Comparison of ENCODE assay signal across 9 cellular contexts in genomic region chr17:64411999-64412771, GRCh38. TPM values are rescaled to one million over a fixed set of nuclear protein-coding genes. Genes with fewer than 3 reads are reported as not detected.
DNase-seq lines count a peak whose midpoint lies in the region; ATAC-seq lines count a peak whose summit lies in the region.
"Had no signal": no experiment of that assay in that cellular context is flagged by ENCODE, and none has a peak within 500 bp of the region (broad histone marks: within the 10 kb centered on the region; RNA-seq: fewer than 3 reads in every experiment).

No MANE protein-coding gene starts in this region.

- H3K4me1 ChIP-seq in NT2/D1 (ENCODE audit: insufficient read depth, insufficient read length) (peaks cover 6% of the 10 kb centered on the region), esophagus (ENCODE audit: control insufficient read depth in 2 of 2, insufficient read depth in 2 of 2, low read length in 1 of 2) (peaks cover 0 to 3% of the 10 kb centered on the region in 2 donors), aorta (ENCODE audit: control insufficient read depth in 1 of 2, insufficient read depth in 2 of 2, low read length in 2 of 2) (no peaks in the 10 kb centered on the region)

- peak overlapping the region; percentile 54 for H3K9ac ChIP-seq in NT2/D1 (ENCODE audit: insufficient read length, low read depth)

- H3K27ac ChIP-seq in esophagus (ENCODE audit: low read depth in 2 of 2, low read length in 1 of 2), result peak overlapping the region; percentile 14 to 33
- no peak overlapping the region for H3K27ac ChIP-seq in aorta (ENCODE audit: low read depth in 1 of 2, low read length in 2 of 2)

- intact Hi-C loops in aorta (cut with DNase I), result no loop called here

- no peaks in the 10 kb centered on the region for H3K27me3 ChIP-seq in NT2/D1 (ENCODE audit: insufficient read depth, insufficient read length)
- no peaks in the 10 kb centered on the region for H3K27me3 ChIP-seq in esophagus (ENCODE audit: control insufficient read depth in 1 of 2, insufficient read depth in 2 of 2, low read length in 2 of 2)
- no peaks in the 10 kb centered on the region for H3K27me3 ChIP-seq in aorta (ENCODE audit: control insufficient read depth in 1 of 2, insufficient read depth in 2 of 2, low read length in 1 of 2)

- H3K36me3 ChIP-seq in NT2/D1 (ENCODE audit: insufficient read depth, insufficient read length, low read length) (no peaks in the 10 kb centered on the region), esophagus (ENCODE audit: control insufficient read depth in 2 of 2, insufficient read depth in 2 of 2, low read length in 1 of 2) (no peaks in the 10 kb centered on the region), aorta (ENCODE audit: control insufficient read depth in 1 of 2, insufficient read depth in 2 of 2, low read length in 1 of 2) (no peaks in the 10 kb centered on the region)

- DNase-seq in NT2/D1 (ENCODE audit: low read depth, low spot score) (peak; percentile 85), middle frontal gyrus (ENCODE audit: extremely low spot score, low spot score) (peak; percentile 26), aorta (peak in 1 of 2 donors; percentile 84), HCEC 1CT (no peak), SW 1271 (lab: John Stamatoyannopoulos, UW) (no peak)
- DNase-seq in activated CD4-positive, CD25-positive, alpha-beta regulatory T cell (lab: John Stamatoyannopoulos, UW), result no peak

- 44 to 52% methylated on average over 24 of the region's 24 CpGs for WGBS in esophagus, 2 donors
- 36 to 38% methylated on average over 24 of the region's 24 CpGs for WGBS in aorta, 2 donors

- H3K9me3 ChIP-seq in NT2/D1 (ENCODE audit: insufficient read depth, low read length), result no peaks in the 10 kb centered on the region
- no peaks in the 10 kb centered on the region for H3K9me3 ChIP-seq in esophagus (ENCODE audit: control insufficient read depth in 2 of 2, insufficient read depth in 1 of 2, low read depth in 1 of 2, low read length in 1 of 2)
- H3K9me3 ChIP-seq in aorta (ENCODE audit: control insufficient read depth, low read length), result no peaks in the 10 kb centered on the region

- ATAC-seq in GM21723 (IDR thresholded peaks at IDR 0.05; ENCODE audit: unreplicated experiment), result peak; percentile 39
- peak; percentile 68 for ATAC-seq in aorta (ENCODE audit: low FRiP score)

- H3K4me3 ChIP-seq in NT2/D1 (ENCODE audit: insufficient read length, low read depth) (peak overlapping the region; percentile 19), esophagus (ENCODE audit: low read depth in 1 of 2, low read length in 2 of 2) (no peak overlapping the region), aorta (ENCODE audit: low read length in 2 of 2) (no peak overlapping the region)

RNA-seq across cellular contexts. Expression of gene PECAM1, which starts 21.5 kb away (rescaled TPM):
- 10 to 100 TPM in 1 of 2 donors, 1 to 10 TPM in 1; 4.2 to 11.0 TPM for polyA plus RNA-seq in esophagus
- 100 to 1,000 TPM; 348 to 424 TPM for total RNA-seq in aorta
- polyA plus RNA-seq in aorta, result 10 to 100 TPM in 1 of 2 donors, 1 to 10 TPM in 1; 9.1 to 11.8 TPM

RNA-seq across cellular contexts. Expression of gene MILR1, which starts 36.7 kb away (rescaled TPM):
- polyA plus RNA-seq in esophagus, result under 1 TPM; 0.51 to 0.79 TPM
- total RNA-seq in aorta, result 10 to 100 TPM; 13.0 to 29.8 TPM
- 10 to 100 TPM; 12.0 TPM for polyA plus RNA-seq in aorta
- polyA plus RNA-seq: keratinocyte had no signal

Comparison
In these comparisons a context has a peak if more than half of its experiments do, and no peak if none do; other contexts are left out.
1. DNase-seq: peak in NT2/D1 (single experiment) and middle frontal gyrus (single experiment); none in activated CD4-positive, CD25-positive, alpha-beta regulatory T cell (0 of 4), HCEC 1CT (single experiment) and SW 1271 (0 of 2).
2. H3K27ac ChIP-seq: peak in esophagus (2 of 2); none in aorta (0 of 2).
3. RNA of gene MILR1, which starts 36.7 kb away (polyA plus RNA-seq): 12.0 TPM in aorta; 0.51 to 0.79 TPM in esophagus; every median in the first group is over 4 times any median in the second.